8 cellular contexts compared by ENCODE assay signal in the genomic region with DNA sequence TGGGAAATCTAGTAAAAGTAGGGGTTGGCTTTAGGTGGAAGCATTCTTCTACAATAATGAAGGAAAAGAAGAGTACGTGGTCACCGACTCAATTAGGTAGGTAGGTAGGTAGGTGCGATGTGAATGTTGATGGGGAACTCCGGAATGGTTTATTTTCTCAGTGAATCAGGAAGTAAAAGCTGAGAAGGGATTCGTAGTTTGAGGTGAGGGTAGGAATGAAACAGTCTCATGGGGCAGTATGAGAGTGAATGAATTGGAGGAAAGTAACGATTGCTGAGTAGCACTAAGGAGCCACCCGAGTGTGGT. TPM values are rescaled to one million over a fixed set of nuclear protein-coding genes. Genes with fewer than 3 reads are reported as not detected.
DNase-seq lines count a peak whose midpoint lies in the region; ATAC-seq and TF ChIP-seq lines count a peak whose summit lies in the region.

No MANE protein-coding gene starts in this region.

- 2% methylated on average over 7 of the region's 7 CpGs for WGBS in tibial nerve, 2 donors

- no peak for ATAC-seq in Right ventricle myocardium inferior
- ATAC-seq in left lung, result no peak
- ATAC-seq in GM19395 (IDR thresholded peaks at IDR 0.05; ENCODE audit: unreplicated experiment), result no peak

- in situ Hi-C loops in GM13976 (cut with MboI; ENCODE audit: low sequenced_read_pairs, unreplicated experiment), result no loop called here

- intact Hi-C loops in Right ventricle myocardium inferior (cut with DNase I) (loop anchor here (1.0 kb wide), 1 partner anchor 20 kb away; no protein-coding TSS in a partner anchor), left lung (cut with DNase I) (no loop called here)

- DNase-seq in cardiac muscle cell (ENCODE audit: low read depth in 1 of 2, low spot score in 1 of 2) (no peak), Right ventricle myocardium inferior (ENCODE audit: missing footprints) (no peak), left lung (no peak), tibial nerve (ENCODE audit: low spot score in 2 of 2) (no peak), NCI-H446 (lab: John Stamatoyannopoulos, UW) (no peak), GM13976 (ENCODE audit: low spot score) (no peak)

- H3K4me1 ChIP-seq in cardiac muscle cell (ENCODE audit: low read depth), result peaks cover 5% of the 10 kb centered on the region
- H3K4me1 ChIP-seq in left lung, result peaks cover 6 to 29% of the 10 kb centered on the region in 2 donors
- peaks cover 0 to 50% (median 9%) of the 10 kb centered on the region in 4 donors for H3K4me1 ChIP-seq in tibial nerve

- H3K4me3 ChIP-seq in cardiac muscle cell (peak overlapping the region; percentile 40), left lung (peak overlapping the region in 1 of 2 donors; percentile 6), tibial nerve (peak overlapping the region in 2 of 4 donors; percentile 35)

- peaks cover 18% of the 10 kb centered on the region for H3K36me3 ChIP-seq in cardiac muscle cell
- H3K36me3 ChIP-seq in left lung, result peaks cover 0 to 42% of the 10 kb centered on the region in 2 donors
- peaks cover 7 to 39% (median 29%) of the 10 kb centered on the region in 3 donors for H3K36me3 ChIP-seq in tibial nerve

- TF ChIP-seq POLR2A in tibial nerve (IDR thresholded peaks at IDR 0.05), result no peak

- H3K9me3 ChIP-seq in cardiac muscle cell (ENCODE audit: low read depth) (no peaks in the 10 kb centered on the region), left lung (no peaks in the 10 kb centered on the region), tibial nerve (no peaks in the 10 kb centered on the region)

- TF ChIP-seq EP300 in tibial nerve (IDR thresholded peaks at IDR 0.05), result no peak

- H3K27ac ChIP-seq in cardiac muscle cell (no peak overlapping the region), angular gyrus (ENCODE audit: low read depth, low read length) (peak overlapping the region; percentile 44), left lung (peak overlapping the region; percentile 70 to 88), tibial nerve (peak overlapping the region; percentile 85 to 100 (median 92))

- H3K27me3 ChIP-seq in cardiac muscle cell (no peaks in the 10 kb centered on the region), left lung (no peaks in the 10 kb centered on the region), tibial nerve (no peaks in the 10 kb centered on the region)

- TF ChIP-seq CTCF in cardiac muscle cell (IDR thresholded peaks at IDR 0.05; ENCODE audit: low read depth, low read length) (no peak), left lung (IDR thresholded peaks at IDR 0.05) (no peak), tibial nerve (IDR thresholded peaks at IDR 0.05) (no peak), GM13976 (IDR thresholded peaks at IDR 0.05; ENCODE audit: borderline replicate concordance, control extremely low read depth, extremely low read depth, insufficient read depth, missing control alignments) (no peak)

RNA-seq across cellular contexts. Expression of a gene that starts 13.9 kb away (rescaled TPM):
- total RNA-seq in cardiac muscle cell, result 42.3 and 51.9 TPM in 2 replicates
- polyA plus RNA-seq in cardiac muscle cell, result 28.2 and 47.7 TPM in 2 replicates
- total RNA-seq in Right ventricle myocardium inferior, result 124 TPM
- total RNA-seq in left lung, result 100 to 1,000 TPM; 101 to 111 TPM
- total RNA-seq in tibial nerve, result 100 to 1,000 TPM; 157 to 328 (median 204) TPM

RNA-seq across cellular contexts. Expression of a gene that starts 14.4 kb away (rescaled TPM):
- total RNA-seq in cardiac muscle cell, result 0.32 and 6.2 TPM in 2 replicates
- polyA plus RNA-seq in cardiac muscle cell, result 1.1 and 1.5 TPM in 2 replicates
- total RNA-seq in Right ventricle myocardium inferior, result not detected
- under 1 TPM in 1 of 2 donors, not detected in 1; 0.52 TPM for total RNA-seq in left lung
- total RNA-seq in tibial nerve, result 1 to 10 TPM in 1 of 4 donors, not detected in 3; 2.1 TPM

RNA-seq across cellular contexts. Expression of a gene that starts 20.0 kb away (rescaled TPM):
- not detected in 2 replicates for total RNA-seq in cardiac muscle cell
- 0.10 TPM in 1 of 2 replicates, not detected in the other for polyA plus RNA-seq in cardiac muscle cell
- total RNA-seq in Right ventricle myocardium inferior, result not detected
- total RNA-seq in left lung, result under 1 TPM; 0.23 to 0.55 TPM
- total RNA-seq in tibial nerve, result not detected

RNA-seq across cellular contexts. Expression of a gene that starts 24.4 kb away (rescaled TPM):
- 22.5 and 35.7 TPM in 2 replicates for total RNA-seq in cardiac muscle cell
- polyA plus RNA-seq in cardiac muscle cell, result 102 and 118 TPM in 2 replicates
- 56.6 TPM for total RNA-seq in Right ventricle myocardium inferior
- 10 to 100 TPM; 48.3 to 48.9 TPM for total RNA-seq in left lung
- total RNA-seq in tibial nerve, result 10 to 100 TPM; 48.0 to 72.1 (median 59.0) TPM

RNA-seq across cellular contexts. Expression of a gene that starts 37.9 kb away (rescaled TPM):
- total RNA-seq in cardiac muscle cell, result 39.8 and 40.7 TPM in 2 replicates
- polyA plus RNA-seq in cardiac muscle cell, result 54.6 and 62.4 TPM in 2 replicates
- 6.7 TPM for total RNA-seq in Right ventricle myocardium inferior
- total RNA-seq in left lung, result 10 to 100 TPM; 15.0 to 15.9 TPM
- total RNA-seq in tibial nerve, result 10 to 100 TPM; 28.2 to 47.1 (median 38.2) TPM
